8 cellular contexts compared by ENCODE assay signal in genomic region chr3:32817561-32818430, GRCh38. TPM values are rescaled to one million over a fixed set of nuclear protein-coding genes. Genes with fewer than 3 reads are reported as not detected.
A peak's percentile ranks its signal among the peaks of the same experiment; 100 is the strongest.
DNase-seq lines count a peak whose midpoint lies in the region; ATAC-seq, FAIRE-seq and TF ChIP-seq lines count a peak whose summit lies in the region.

Gene TRIM71 (plus strand): TSS chr3:32817997. CDS start chr3:32818081, 84 bp downstream.

- WGBS in heart left ventricle, 4 donors, result 1 to 2% (median 1%) methylated on average over 60 to 88 of the region's 88 CpGs

- H3K4me3 ChIP-seq in heart left ventricle (peak within 1 kb of the TSS; percentile 10 to 63 (median 46)), iPS-15b (ENCODE audit: low read depth, low read length) (peak within 1 kb of the TSS; percentile 98)

- H3K36me3 ChIP-seq in heart left ventricle (no peaks in the 10 kb centered on the region), iPS-15b (ENCODE audit: control insufficient read depth, insufficient read depth, low read length) (peaks cover 52% of the 10 kb centered on the region)

- DNase-seq in heart left ventricle, result no peak
- DNase-seq in cardiac septum (ENCODE audit: low spot score), result no peak
- peak; percentile 63 for DNase-seq in activated CD8-positive, alpha-beta memory T cell treated with anti-CD3 and anti-CD28 coated beads, Interleukin-2, amount 50 U/mL, for 48 hours
- peak; percentile 8 for DNase-seq in stimulated activated CD4-positive, alpha-beta T cell treated with anti-CD3 and anti-CD28 coated beads, Interleukin-4, amount 100 ng/mL, for 1 hour
- DNase-seq in GM12891 (ENCODE audit: insufficient read length, low spot score), result no peak
- DNase-seq in NCI-H2171 (lab: John Stamatoyannopoulos, UW), result no peak

- H3K4me1 ChIP-seq in heart left ventricle (peaks cover 0 to 35% (median 7%) of the 10 kb centered on the region in 12 donors), iPS-15b (ENCODE audit: control insufficient read depth, insufficient read depth, low read length) (peaks cover 8% of the 10 kb centered on the region)

- TF ChIP-seq POLR2A in heart left ventricle (IDR thresholded peaks at IDR 0.05) (no peak), GM12891 (IDR thresholded peaks at IDR 0.05; ENCODE audit: low read depth, low read length) (no peak)

- H3K9me3 ChIP-seq in heart left ventricle, result no peaks in the 10 kb centered on the region
- H3K9me3 ChIP-seq in iPS-15b (ENCODE audit: control insufficient read depth, insufficient read depth, low read length), result no peaks in the 10 kb centered on the region

- ATAC-seq in heart left ventricle (no peak), GM18519 (IDR thresholded peaks at IDR 0.05; ENCODE audit: low FRiP score, unreplicated experiment) (no peak)

- H3K9ac ChIP-seq in iPS-15b (ENCODE audit: low read depth, low read length), result peak within 1 kb of the TSS; percentile 100

- TF ChIP-seq CTCF in heart left ventricle (IDR thresholded peaks at IDR 0.05), result no peak

- no peak within 1 kb of the TSS for H3K27ac ChIP-seq in heart left ventricle

- H3K27me3 ChIP-seq in heart left ventricle, result peaks cover 33 to 72% (median 50%) of the 10 kb centered on the region in 9 donors
- H3K27me3 ChIP-seq in iPS-15b (ENCODE audit: control insufficient read depth, insufficient read depth, low read length), result no peaks in the 10 kb centered on the region

- intact Hi-C loops in heart left ventricle (cut with DNase I), result no loop called here
- intact Hi-C loops in cardiac septum (cut with DNase I), result no loop called here

- FAIRE-seq in GM12891 (lab: Jason Lieb, UNC), result no peak

TF ChIP-seq in GM12891, 5 proteins besides CTCF, POLR2A, EP300 and RAD21:
- no peak for TF ChIP-seq POU2F2 (IDR thresholded peaks at IDR 0.05; ENCODE audit: low read depth, low read length)
- no peak for TF ChIP-seq PAX5 (IDR thresholded peaks at IDR 0.05; ENCODE audit: insufficient read depth, low read length, severe bottlenecking)
- TF ChIP-seq SPI1 (IDR thresholded peaks at IDR 0.05; ENCODE audit: low read depth, low read length), result no peak
- no peak for TF ChIP-seq POLR2AphosphoS5 (IDR thresholded peaks at IDR 0.05; ENCODE audit: low read depth, low read length)
- no peak for TF ChIP-seq TAF1 (IDR thresholded peaks at IDR 0.05; ENCODE audit: low read depth, low read length)
TF ChIP-seq in GM12891: peak in this region for 0.

RNA-seq across cellular contexts. Expression of gene TRIM71, which starts in this region (rescaled TPM):
- under 1 TPM in 2 of 9 donors, not detected in 7; 0.05 TPM for total RNA-seq in heart left ventricle
- not detected for polyA plus RNA-seq in heart left ventricle
- not detected for total RNA-seq in cardiac septum
- 0.01 TPM for polyA plus RNA-seq in GM12891 (2012; ENCODE audit: low read depth, missing spikeins)

Comparison
In these comparisons a context has a peak if more than half of its experiments do, and no peak if none do; other contexts are left out.
1. DNase-seq: peak in activated CD8-positive, alpha-beta memory T cell treated with anti-CD3 and anti-CD28 coated beads, Interleukin-2, amount 50 U/mL, for 48 hours (single experiment) and stimulated activated CD4-positive, alpha-beta T cell treated with anti-CD3 and anti-CD28 coated beads, Interleukin-4, amount 100 ng/mL, for 1 hour (single experiment); none in heart left ventricle (0 of 5), cardiac septum (single experiment), GM12891 (single experiment) and NCI-H2171 (single experiment).